ENCODE assay signal across 8 cellular contexts in genomic region chr17:2786176-2786881, GRCh38. TPM values are rescaled to one million over a fixed set of nuclear protein-coding genes. Genes with fewer than 3 reads are reported as not detected.
DNase-seq lines count a peak whose midpoint lies in the region; ATAC-seq lines count a peak whose summit lies in the region.

No MANE protein-coding gene starts in this region.

- H3K27ac ChIP-seq in epithelial cell of prostate = no peak overlapping the region

- peak; percentile 60 for ATAC-seq in GM19397 (IDR thresholded peaks at IDR 0.05; ENCODE audit: unreplicated experiment)

- DNase-seq in AG08395 (ENCODE audit: low spot score) = peak; percentile 84
- DNase-seq in LHCN-M2 (ENCODE audit: low read depth) = peak; percentile 63
- peak; percentile 76 for DNase-seq in OCI-M2 (lab: John Stamatoyannopoulos, UW; ENCODE audit: unreplicated experiment)
- DNase-seq in activated CD8-positive, alpha-beta memory T cell treated with anti-CD3 and anti-CD28 coated beads, Interleukin-2, amount 50 U/mL, for 48 hours = peak; percentile 97
- peak; percentile 8 for DNase-seq in epithelial cell of prostate (ENCODE audit: low read depth, low spot score)
- peak; percentile 55 for DNase-seq in myocyte (ENCODE audit: low read depth)
- peak; percentile 96 for DNase-seq in stimulated activated CD8-positive, alpha-beta memory T cell treated with anti-CD3 and anti-CD28 coated beads, Interleukin-4, amount 100 ng/mL, for 48 hours

RNA-seq across cellular contexts. Expression of gene RAP1GAP2, which starts 9.9 kb away (rescaled TPM):
- 0.57 and 0.77 TPM in 2 replicates for total RNA-seq in LHCN-M2 (2014; rRNA removed)
- polyA plus RNA-seq in LHCN-M2 (2012) = 0.43 TPM
- 0.11 and 0.26 TPM in 2 replicates for total RNA-seq in myocyte
- 0.73 TPM for polyA plus RNA-seq in myocyte (2012)

RNA-seq across cellular contexts. Expression of gene CCDC92B, which starts 36.9 kb away (rescaled TPM):
- not detected in 2 replicates for total RNA-seq in LHCN-M2 (2014; rRNA removed)
- not detected for polyA plus RNA-seq in LHCN-M2 (2012)
- total RNA-seq in myocyte = not detected in 2 replicates
- not detected for polyA plus RNA-seq in myocyte (2012)

Comparison
In these comparisons a context has a peak if more than half of its experiments do, and no peak if none do; other contexts are left out.
1. DNase-seq: peak in every context shown above with its lines; median percentile 97 in activated CD8-positive, alpha-beta memory T cell treated with anti-CD3 and anti-CD28 coated beads, Interleukin-2, amount 50 U/mL, for 48 hours; 96 in stimulated activated CD8-positive, alpha-beta memory T cell treated with anti-CD3 and anti-CD28 coated beads, Interleukin-4, amount 100 ng/mL, for 48 hours; 84 in AG08395; 76 in OCI-M2; 63 in LHCN-M2; 55 in myocyte; 8 in epithelial cell of prostate.